In genomic region chr6:159968295-159969203, GRCh38 we compare ENCODE assay signal across 1 cellular context.
A peak's percentile ranks its signal among the peaks of the same experiment; 100 is the strongest.
TF ChIP-seq lines count a peak whose summit lies in the region.

TSS of gene IGF2R (plus strand) at chr6:159969082. CDS start at chr6:159969247, 165 bp downstream.

TF ChIP-seq in K562, 482 proteins besides CTCF, POLR2A, EP300 and RAD21 (continued from another document and continues in another):
- TF ChIP-seq THAP12 (CRISPR knock-in tag; IDR thresholded peaks at IDR 0.05) (peak; percentile 52), ETV1 (tag; conservative IDR thresholded peaks at IDR 0.05; ENCODE audit: low read depth) (no peak), ZFX (CRISPR knock-in tag; IDR thresholded peaks at IDR 0.05) (peak; percentile 84), LEF1 (IDR thresholded peaks at IDR 0.05) (no peak), ZFP30 (CRISPR knock-in tag; IDR thresholded peaks at IDR 0.05; ENCODE audit: borderline replicate concordance) (no peak), ZZZ3 (IDR thresholded peaks at IDR 0.05) (no peak), TCF7L2 (IDR thresholded peaks at IDR 0.05; ENCODE audit: low read depth, low read length) (no peak), ZBTB11 (CRISPR knock-in tag; IDR thresholded peaks at IDR 0.05) (peak in 1 of 3 experiments; percentile 72; a peak in 1 of 6 replicates), ZNF280B (CRISPR knock-in tag; IDR thresholded peaks at IDR 0.05) (no peak), ETS2 (tag; IDR thresholded peaks at IDR 0.05; ENCODE audit: borderline replicate concordance, poor library complexity, severe bottlenecking) (no peak), BRD9 (IDR thresholded peaks at IDR 0.05; ENCODE audit: low read depth, partially characterized antibody) (peak; percentile 27), ZNF586 (CRISPR knock-in tag; conservative IDR thresholded peaks at IDR 0.05) (peak; percentile 57; the same call in 1 of the 2 replicates), TRIM25 (IDR thresholded peaks at IDR 0.05; ENCODE audit: borderline replicate concordance) (0 out of 2 replicates have a peak, but pooled peaks have one; percentile 32), MXI1 (IDR thresholded peaks at IDR 0.05; ENCODE audit: low read depth, low read length) (no peak), SRF (CRISPR knock-in tag; IDR thresholded peaks at IDR 0.05) (peak in 1 of 2 experiments; percentile 16; a peak in 1 of 4 replicates), E2F3 (CRISPR knock-in tag; IDR thresholded peaks at IDR 0.05) (peak; percentile 89; the same call in 1 of the 2 replicates), CHAMP1 (IDR thresholded peaks at IDR 0.05) (no peak), GMEB1 (CRISPR knock-in tag; IDR thresholded peaks at IDR 0.05) (no peak), PHF8 (IDR thresholded peaks at IDR 0.05; ENCODE audit: borderline replicate concordance, low read length) (peak; percentile 96), KDM1A (IDR thresholded peaks at IDR 0.05) (no peak), ZNF277 (CRISPR knock-in tag; IDR thresholded peaks at IDR 0.05; ENCODE audit: borderline replicate concordance) (no peak), PTRF (tag; IDR thresholded peaks at IDR 0.05) (no peak), ATF2 (CRISPR knock-in tag; IDR thresholded peaks at IDR 0.05) (no peak), POLR3G (IDR thresholded peaks at IDR 0.05; ENCODE audit: extremely low read depth, insufficient read length, insufficient replicate concordance) (no peak), ZNF184 (CRISPR knock-in tag; IDR thresholded peaks at IDR 0.05) (no peak), ZBTB40 (IDR thresholded peaks at IDR 0.05) (peak; percentile 94), ZBTB40 (CRISPR knock-in tag; IDR thresholded peaks at IDR 0.05) (peak; percentile 81), ZNF133 (CRISPR knock-in tag; IDR thresholded peaks at IDR 0.05) (no peak)
